In the genomic region with DNA sequence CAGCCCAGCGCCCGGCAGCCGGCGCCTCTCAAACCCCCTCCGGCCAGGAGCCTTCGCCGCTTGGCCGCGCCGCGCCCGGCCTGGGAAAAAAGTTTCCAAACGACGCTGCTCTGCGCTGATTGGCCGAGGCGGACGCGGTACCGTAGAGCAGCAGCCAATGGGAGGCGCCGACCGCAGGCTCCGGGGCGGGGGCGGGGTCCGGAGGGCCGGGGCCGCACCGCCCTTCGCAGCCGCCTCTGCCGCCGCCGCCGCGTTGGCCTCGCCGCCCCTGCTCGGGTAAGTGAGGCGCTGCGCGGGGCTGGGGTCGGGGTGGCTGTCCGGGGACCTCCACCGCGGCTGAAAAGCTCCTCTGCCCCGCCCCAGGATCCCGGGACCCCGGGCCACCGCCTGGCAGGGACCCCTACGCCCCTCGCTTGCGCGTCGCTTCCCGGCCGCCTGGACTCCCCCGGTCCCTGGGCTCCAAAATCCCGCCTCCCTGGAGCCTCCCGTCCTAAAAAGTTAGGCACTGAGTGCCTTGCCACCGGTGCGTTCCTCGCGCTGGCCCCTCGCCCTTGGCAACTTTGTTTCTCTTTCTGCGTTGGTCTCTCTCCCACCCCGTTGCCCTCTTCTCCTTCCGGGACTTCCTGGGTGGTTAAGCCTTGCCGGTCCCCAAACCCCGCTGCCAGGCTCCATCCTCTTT, we compare ENCODE assay signal across 8 cellular contexts. TPM values are rescaled to one million over a fixed set of nuclear protein-coding genes. Genes with fewer than 3 reads are reported as not detected.
DNase-seq lines count a peak whose midpoint lies in the region; ATAC-seq lines count a peak whose summit lies in the region.

A gene with protein sequence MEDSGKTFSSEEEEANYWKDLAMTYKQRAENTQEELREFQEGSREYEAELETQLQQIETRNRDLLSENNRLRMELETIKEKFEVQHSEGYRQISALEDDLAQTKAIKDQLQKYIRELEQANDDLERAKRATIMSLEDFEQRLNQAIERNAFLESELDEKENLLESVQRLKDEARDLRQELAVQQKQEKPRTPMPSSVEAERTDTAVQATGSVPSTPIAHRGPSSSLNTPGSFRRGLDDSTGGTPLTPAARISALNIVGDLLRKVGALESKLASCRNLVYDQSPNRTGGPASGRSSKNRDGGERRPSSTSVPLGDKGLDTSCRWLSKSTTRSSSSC (plus strand): TSS at position 227 of the 679 bp plus-strand sequence. CDS start 14,534 bp downstream, outside the sequence.

- no CpG with 5 or more reads among the region's 71 CpGs for WGBS in mesendoderm (ENCODE audit: extremely low coverage, insufficient coverage, low lambda C conversion rate)

- H3K4me2 ChIP-seq in mesendoderm (ENCODE audit: low read length), result peak within 1 kb of the TSS; percentile 77

- H3K27ac ChIP-seq in CD8-positive, alpha-beta memory T cell (ENCODE audit: low read depth, low read length), result peak within 1 kb of the TSS; percentile 89
- H3K27ac ChIP-seq in mesendoderm (ENCODE audit: low read depth, low read length), result peak within 1 kb of the TSS; percentile 82

- H3K4me1 ChIP-seq in CD8-positive, alpha-beta memory T cell (ENCODE audit: insufficient read depth, low read length), result peaks cover 26% of the 10 kb centered on the region
- H3K4me1 ChIP-seq in endocrine pancreas (ENCODE audit: control insufficient read depth, insufficient read depth, low read length) (no peaks in the 10 kb centered on the region), mesendoderm (ENCODE audit: control insufficient read depth, low read depth, low read length) (no peaks in the 10 kb centered on the region)

- peak within 1 kb of the TSS; percentile 72 for H3K18ac ChIP-seq in mesendoderm (ENCODE audit: low read length)

- peaks cover 25 to 51% (median 36%) of the 10 kb centered on the region in 3 donors for H3K4me1 Mint-ChIP-seq in CD8-positive, alpha-beta memory T cell

- peak; percentile 88 for ATAC-seq in GM19452 (IDR thresholded peaks at IDR 0.05; ENCODE audit: unreplicated experiment)
- ATAC-seq in HG03571 (IDR thresholded peaks at IDR 0.05; ENCODE audit: unreplicated experiment), result peak; percentile 80

- H3K79me1 ChIP-seq in mesendoderm (ENCODE audit: low read length), result peaks cover 5% of the 10 kb centered on the region

- H3K4ac ChIP-seq in mesendoderm (ENCODE audit: low read depth, low read length), result peak within 1 kb of the TSS; percentile 83

- H3K27ac Mint-ChIP-seq in CD8-positive, alpha-beta memory T cell, result peak within 1 kb of the TSS; percentile 97 to 100 (median 99)

- peaks cover 0 to 33% (median 6%) of the 10 kb centered on the region in 3 donors for H3K36me3 Mint-ChIP-seq in CD8-positive, alpha-beta memory T cell

- H2BK15ac ChIP-seq in mesendoderm (replicated peaks; ENCODE audit: low read depth), result no peak within 1 kb of the TSS

- peaks cover 0 to 3% of the 10 kb centered on the region in 2 donors for H3K27me3 Mint-ChIP-seq in CD8-positive, alpha-beta memory T cell

- peaks cover 3% of the 10 kb centered on the region for H3K36me3 ChIP-seq in CD8-positive, alpha-beta memory T cell (ENCODE audit: insufficient read depth, low read length)
- H3K36me3 ChIP-seq in endocrine pancreas (ENCODE audit: control insufficient read depth, insufficient read depth, low read length) (no peaks in the 10 kb centered on the region), mesendoderm (ENCODE audit: control insufficient read depth, insufficient read depth, low read length) (no peaks in the 10 kb centered on the region)

- H4K8ac ChIP-seq in mesendoderm (ENCODE audit: low read depth, low read length), result no peak within 1 kb of the TSS

- no peak within 1 kb of the TSS for H2BK120ac ChIP-seq in mesendoderm (ENCODE audit: low read depth, low read length)

- H4K5ac ChIP-seq in mesendoderm (ENCODE audit: low read length), result no peak within 1 kb of the TSS

- H3K4me3 ChIP-seq in CD8-positive, alpha-beta memory T cell (ENCODE audit: low read length), result peak within 1 kb of the TSS; percentile 90
- H3K4me3 ChIP-seq in endocrine pancreas (ENCODE audit: control insufficient read depth, insufficient read depth, low read length), result peak within 1 kb of the TSS; percentile 49
- H3K4me3 ChIP-seq in mesendoderm (ENCODE audit: low read length), result peak within 1 kb of the TSS; percentile 83

- H3K56ac ChIP-seq in mesendoderm (ENCODE audit: low read length), result peak within 1 kb of the TSS; percentile 94

- H2AK5ac ChIP-seq in mesendoderm (ENCODE audit: low read length), result no peak within 1 kb of the TSS

- H2BK5ac ChIP-seq in mesendoderm (ENCODE audit: low read length), result no peak within 1 kb of the TSS

- POLR2A ChIA-PET in CD8-positive, alpha-beta memory T cell (lab: Charles Lee), result interaction anchor here (1.0 kb wide), 2 partner anchors 8 to 11 kb away, joined by 3 to 5 read pairs; a partner anchor contains a TSS

- H3K27me3 ChIP-seq in CD8-positive, alpha-beta memory T cell (ENCODE audit: insufficient read depth, low read length, poor library complexity, severe bottlenecking), result no peaks in the 10 kb centered on the region
- H3K27me3 ChIP-seq in endocrine pancreas (ENCODE audit: control insufficient read depth, insufficient read depth, low read length) (no peaks in the 10 kb centered on the region), mesendoderm (ENCODE audit: insufficient read depth, low read length, poor library complexity) (no peaks in the 10 kb centered on the region)

- H3K9ac ChIP-seq in endocrine pancreas (ENCODE audit: control insufficient read depth, insufficient read depth, low read length), result peak within 1 kb of the TSS; percentile 89
- peak within 1 kb of the TSS; percentile 89 for H3K9ac ChIP-seq in mesendoderm (ENCODE audit: low read length)

- H3K79me2 ChIP-seq in mesendoderm (ENCODE audit: control insufficient read depth, insufficient read depth, low read length), result peaks cover 4% of the 10 kb centered on the region

- DNase-seq in CD8-positive, alpha-beta memory T cell, result peak; percentile 77 to 90 (median 90)
- DNase-seq in NOMO-1 (lab: John Stamatoyannopoulos, UW; ENCODE audit: unreplicated experiment in 2 of 2) (peak; percentile 87 to 94), mesendoderm (peak; percentile 96)
- DNase-seq in activated CD8-positive, alpha-beta memory T cell treated with anti-CD3 and anti-CD28 coated beads for 48 hours (ENCODE audit: low read depth in 2 of 3, low spot score in 2 of 3), result peak; percentile 72 to 78 (median 76)
- peak; percentile 75 for DNase-seq in stimulated activated CD8-positive, alpha-beta memory T cell treated with anti-CD3 and anti-CD28 coated beads, Interleukin-12 subunit alpha, Interleukin-12 subunit beta, amount 100 ng/mL, for 24 hours (ENCODE audit: extremely low read depth)

- H3K4me3 Mint-ChIP-seq in CD8-positive, alpha-beta memory T cell, result peak within 1 kb of the TSS; percentile 98 to 100 (median 99)

- no peaks in the 10 kb centered on the region for H3K9me3 ChIP-seq in CD8-positive, alpha-beta memory T cell (ENCODE audit: low read length)
- H3K9me3 ChIP-seq in endocrine pancreas (ENCODE audit: control insufficient read depth, low read length), result no peaks in the 10 kb centered on the region

- H3K23ac ChIP-seq in mesendoderm (ENCODE audit: low read length), result no peak within 1 kb of the TSS

- no peaks in the 10 kb centered on the region for H3K9me3 Mint-ChIP-seq in CD8-positive, alpha-beta memory T cell

- CTCF ChIA-PET in CD8-positive, alpha-beta memory T cell (lab: Charles Lee), result no interaction called here

RNA-seq across cellular contexts. Expression of the gene that starts here (rescaled TPM):
- total RNA-seq in CD8-positive, alpha-beta memory T cell, result 100 to 1,000 TPM; 113 to 123 TPM
- 55.9 TPM for polyA plus RNA-seq in CD8-positive, alpha-beta memory T cell
- polyA plus RNA-seq in mesendoderm (2013, experiment 1 of 2), result 20.0 TPM
- polyA plus RNA-seq in mesendoderm (2013, experiment 2 of 2), result 21.4 TPM

Comparison
In these comparisons a context has a peak if more than half of its experiments do, and no peak if none do; other contexts are left out.
1. Peak in every context shown above with its lines: DNase-seq, ATAC-seq, H3K4me3 ChIP-seq and H3K27ac ChIP-seq.